13 cellular contexts compared by ENCODE assay signal in the genomic region with DNA sequence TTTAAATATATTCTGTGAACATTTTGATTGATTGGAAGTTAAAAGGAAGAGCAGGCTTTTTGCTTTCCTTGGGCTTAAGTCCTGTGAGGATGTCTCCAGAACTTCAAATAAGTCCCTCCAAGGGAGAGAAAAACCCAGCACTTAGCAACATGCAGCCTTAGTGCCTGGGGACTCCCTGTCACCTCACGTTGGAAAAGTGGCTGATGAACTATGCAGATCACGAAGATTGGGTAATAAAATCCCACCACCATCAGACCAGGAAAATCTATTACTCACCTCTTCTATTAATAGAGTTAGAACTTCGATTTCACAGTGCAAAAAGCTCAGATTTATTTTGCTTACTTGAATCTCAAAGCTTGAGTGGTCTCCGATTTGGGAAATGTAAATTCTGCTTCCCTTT.
"Had no signal": no experiment of that assay in that cellular context is flagged by ENCODE, and none has a peak within 500 bp of the region (broad histone marks: within the 10 kb centered on the region; RNA-seq: fewer than 3 reads in every experiment).

No MANE protein-coding gene starts in this region.

- H3K36me3 ChIP-seq: cardiac muscle cell, left lung, right lobe of liver, upper lobe of left lung had no signal

- H3K36me3 Mint-ChIP-seq: activated naive CD4-positive, alpha-beta T cell treated with anti-CD3 and anti-CD28 coated beads, Interleukin-2, amount 10 ng/mL, durations not matched to agents 7 days and 5 days had no signal

- H3K9me3 ChIP-seq: body of pancreas, left lung, right lobe of liver, upper lobe of left lung had no signal

- H3K4me3 ChIP-seq: body of pancreas, cardiac muscle cell, left lung, right lobe of liver, upper lobe of left lung had no signal

- ATAC-seq: stimulated activated naive CD8-positive, alpha-beta T cell treated with anti-CD3 and anti-CD28 coated beads, Interleukin-15, Interleukin-2, amounts not matched to agents 100 U/mL and 50 U/mL, for 24 hours had no signal

- H3K27me3 Mint-ChIP-seq: activated naive CD4-positive, alpha-beta T cell treated with anti-CD3 and anti-CD28 coated beads, Interleukin-2, amount 10 ng/mL, durations not matched to agents 7 days and 5 days had no signal

- H3K27ac ChIP-seq: body of pancreas, cardiac muscle cell, left lung, right lobe of liver, upper lobe of left lung had no signal

- H3K4me1 ChIP-seq: body of pancreas, left lung, upper lobe of left lung had no signal

- H3K27ac Mint-ChIP-seq: activated naive CD4-positive, alpha-beta T cell treated with anti-CD3 and anti-CD28 coated beads, Interleukin-2, amount 10 ng/mL, durations not matched to agents 7 days and 5 days; nephron progenitor cell; T-helper 1 cell treated with Interleukin-12 subunit alpha and Interleukin-12 subunit beta and Interleukin-4 antibody, amounts not matched to agents 30 μg/mL and 1 μg/mL, for 36 hours had no signal

- H3K4me3 Mint-ChIP-seq: activated naive CD4-positive, alpha-beta T cell treated with anti-CD3 and anti-CD28 coated beads, Interleukin-2, amount 10 ng/mL, durations not matched to agents 7 days and 5 days; nephron progenitor cell; T-helper 1 cell treated with Interleukin-12 subunit alpha and Interleukin-12 subunit beta and Interleukin-4 antibody, amounts not matched to agents 30 μg/mL and 1 μg/mL, for 36 hours had no signal

- H3K9me3 Mint-ChIP-seq: activated naive CD4-positive, alpha-beta T cell treated with anti-CD3 and anti-CD28 coated beads, Interleukin-2, amount 10 ng/mL, durations not matched to agents 7 days and 5 days; nephron progenitor cell; T-helper 1 cell treated with Interleukin-12 subunit alpha and Interleukin-12 subunit beta and Interleukin-4 antibody, amounts not matched to agents 30 μg/mL and 1 μg/mL, for 36 hours had no signal

- DNase-seq: activated CD4-positive, alpha-beta T cell treated with anti-CD3 and anti-CD28 coated beads for 4 hours; activated CD4-positive, CD25-positive, alpha-beta regulatory T cell; activated effector memory CD4-positive, alpha-beta T cell treated with Interleukin-2 at 50 U/mL for 16 hours; cortex of kidney; left lung had no signal

- H3K27me3 ChIP-seq: body of pancreas, cardiac muscle cell, left lung, right lobe of liver, upper lobe of left lung had no signal

- H3K4me1 Mint-ChIP-seq: activated naive CD4-positive, alpha-beta T cell treated with anti-CD3 and anti-CD28 coated beads, Interleukin-2, amount 10 ng/mL, durations not matched to agents 7 days and 5 days had no signal
